9 cellular contexts compared by ENCODE assay signal in genomic region chr17:31492880-31493655, GRCh38.
A peak's percentile ranks its signal among the peaks of the same experiment; 100 is the strongest.
DNase-seq lines count a peak whose midpoint lies in the region; ATAC-seq and TF ChIP-seq lines count a peak whose summit lies in the region.
"Had no signal": no experiment of that assay in that cellular context is flagged by ENCODE, and none has a peak within 500 bp of the region (broad histone marks: within the 10 kb centered on the region; RNA-seq: fewer than 3 reads in every experiment).

No MANE protein-coding gene starts in this region.

- no peak for TF ChIP-seq POLR2A in GM18505 (IDR thresholded peaks at IDR 0.05; ENCODE audit: borderline replicate concordance, extremely low read depth, insufficient read depth, insufficient read length)

- H3K4me3 ChIP-seq in right atrium auricular region = no peak overlapping the region
- H3K4me3 ChIP-seq: tibial artery had no signal

- H3K9me3 ChIP-seq in right atrium auricular region = no peaks in the 10 kb centered on the region
- H3K9me3 ChIP-seq: tibial artery had no signal

- peaks cover 0 to 34% of the 10 kb centered on the region in 2 donors for H3K4me1 ChIP-seq in right atrium auricular region

- DNase-seq in activated CD4-positive, alpha-beta T cell treated with anti-CD3 and anti-CD28 coated beads, Interleukin-2, amount 50 U/mL, for 24 hours (ENCODE audit: low read depth in 1 of 2, low spot score in 1 of 2) = peak; percentile 50 to 69
- DNase-seq in right atrium auricular region (ENCODE audit: low spot score) (peak; percentile 67), COLO829 (ENCODE audit: low spot score) (no peak), epidermal melanocyte (ENCODE audit: insufficient read length, low spot score) (no peak)
- peak; percentile 79 for DNase-seq in stimulated activated CD8-positive, alpha-beta memory T cell treated with anti-CD3 and anti-CD28 coated beads, Interleukin-4, amount 100 ng/mL, for 24 hours (ENCODE audit: low read depth)

- ATAC-seq in HG02885 (IDR thresholded peaks at IDR 0.05; ENCODE audit: poor library complexity, unreplicated experiment) (peak; percentile 34), GM18505 (IDR thresholded peaks at IDR 0.05; ENCODE audit: unreplicated experiment) (no peak), GM19397 (IDR thresholded peaks at IDR 0.05; ENCODE audit: unreplicated experiment) (no peak)

- no peaks in the 10 kb centered on the region for H3K27me3 ChIP-seq in right atrium auricular region

- H3K36me3 ChIP-seq in right atrium auricular region = no peaks in the 10 kb centered on the region
- H3K36me3 ChIP-seq: tibial artery had no signal

- no peak for TF ChIP-seq CTCF in right atrium auricular region (IDR thresholded peaks at IDR 0.05)

- no peak overlapping the region for H3K27ac ChIP-seq in right atrium auricular region
- H3K27ac ChIP-seq: tibial artery had no signal

Comparison
In these comparisons a context has a peak if more than half of its experiments do, and no peak if none do; other contexts are left out.
1. DNase-seq: peak in activated CD4-positive, alpha-beta T cell treated with anti-CD3 and anti-CD28 coated beads, Interleukin-2, amount 50 U/mL, for 24 hours (2 of 2), right atrium auricular region (single experiment) and stimulated activated CD8-positive, alpha-beta memory T cell treated with anti-CD3 and anti-CD28 coated beads, Interleukin-4, amount 100 ng/mL, for 24 hours (single experiment); none in COLO829 (single experiment) and epidermal melanocyte (single experiment).